10 cellular contexts compared by ENCODE assay signal in the genomic region with DNA sequence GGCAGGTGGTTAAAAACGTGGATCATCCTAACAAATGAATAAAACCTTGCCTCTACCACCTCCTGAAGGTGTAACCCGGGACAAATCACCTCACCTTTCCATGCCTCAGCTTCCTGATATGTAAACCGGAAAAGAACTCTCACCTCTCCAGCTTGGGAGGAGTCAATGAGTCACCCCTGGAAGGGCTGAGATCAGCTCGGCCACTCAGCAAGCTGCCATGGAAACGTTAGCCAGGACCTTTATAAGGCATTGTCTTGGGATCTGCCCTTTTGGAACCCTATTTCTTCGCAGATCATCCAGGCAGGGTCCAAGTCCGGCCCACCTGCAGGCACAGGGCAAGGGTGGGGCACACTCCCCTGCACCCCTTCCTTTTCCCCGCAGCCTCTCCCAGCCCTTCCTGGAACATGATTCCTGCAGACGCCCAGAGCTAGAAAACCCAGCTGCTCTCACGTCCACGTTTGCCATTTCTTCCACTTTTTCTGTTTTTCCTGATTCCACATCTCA.
A peak's percentile ranks its signal among the peaks of the same experiment; 100 is the strongest.
DNase-seq lines count a peak whose midpoint lies in the region; ATAC-seq, FAIRE-seq and TF ChIP-seq lines count a peak whose summit lies in the region.
"Had no signal": no experiment of that assay in that cellular context is flagged by ENCODE, and none has a peak within 500 bp of the region (broad histone marks: within the 10 kb centered on the region; RNA-seq: fewer than 3 reads in every experiment).

No MANE protein-coding gene starts in this region.

- peaks cover 0 to 9% of the 10 kb centered on the region in 2 donors for H3K9me3 ChIP-seq in mucosa of rectum (ENCODE audit: control insufficient read depth in 2 of 2, low read length in 2 of 2)

- H3K27me3 ChIP-seq in bronchial epithelial cell (ENCODE audit: control insufficient read depth, insufficient read depth, low read length) (no peaks in the 10 kb centered on the region), mucosa of rectum (ENCODE audit: control insufficient read depth in 2 of 2, insufficient read depth in 2 of 2, low read length in 2 of 2) (no peaks in the 10 kb centered on the region)

- peaks cover 5 to 13% of the 10 kb centered on the region in 2 donors for H3K9me3 Mint-ChIP-seq in stimulated activated naive CD8-positive, alpha-beta T cell treated with anti-CD3 and anti-CD28 coated beads, Interleukin-15, amount 100 ng/mL, for 72 hours
- H3K9me3 Mint-ChIP-seq in activated T-cell treated with anti-CD3 and anti-CD28 coated beads, Interleukin-2, amount 50 U/mL, for 24 hours = peaks cover 5% of the 10 kb centered on the region

- H3K4me3 ChIP-seq in bronchial epithelial cell (ENCODE audit: low read depth, low read length) (peak overlapping the region; percentile 20), mucosa of rectum (ENCODE audit: low read length in 2 of 2) (peak overlapping the region; percentile 53 to 65)

- no peaks in the 10 kb centered on the region for H3K36me3 ChIP-seq in bronchial epithelial cell (ENCODE audit: control insufficient read depth, insufficient read depth, low read length)
- H3K36me3 ChIP-seq in mucosa of rectum (ENCODE audit: control insufficient read depth in 2 of 2, insufficient read depth in 2 of 2, low read length in 2 of 2) = no peaks in the 10 kb centered on the region

- DNase-seq in DMS153 treated with DMSO at 0.1 percent for 48 hours (lab: John Stamatoyannopoulos, UW; ENCODE audit: unreplicated experiment) (peak; percentile 35), NCI-H1092 treated with DMSO at 0.1 percent for 48 hours (lab: John Stamatoyannopoulos, UW) (peak; percentile 42), bronchial epithelial cell (ENCODE audit: low read depth) (peak; percentile 92)
- no peak for DNase-seq in stimulated activated naive CD8-positive, alpha-beta T cell treated with anti-CD3 and anti-CD28 coated beads, Interleukin-15, amount 100 ng/mL, for 72 hours
- DNase-seq in stimulated activated CD4-positive, alpha-beta T cell treated with anti-CD3 and anti-CD28 coated beads, Interleukin-4, amount 100 ng/mL, for 1 hour = no peak
- no peak for DNase-seq in activated T-cell treated with anti-CD3 and anti-CD28 coated beads, Interleukin-2, amount 50 U/mL, for 24 hours
- DNase-seq: occipital lobe had no signal

- peaks cover 55% of the 10 kb centered on the region for H3K27me3 Mint-ChIP-seq in stimulated activated naive CD8-positive, alpha-beta T cell treated with anti-CD3 and anti-CD28 coated beads, Interleukin-15, amount 100 ng/mL, for 72 hours
- H3K27me3 Mint-ChIP-seq in activated T-cell treated with anti-CD3 and anti-CD28 coated beads, Interleukin-2, amount 50 U/mL, for 24 hours = peaks cover 62% of the 10 kb centered on the region

- peak; percentile 30 for TF ChIP-seq CTCF in bronchial epithelial cell (IDR thresholded peaks at IDR 0.05; ENCODE audit: insufficient read depth, low read length, severe bottlenecking)

- H3K9ac ChIP-seq in mucosa of rectum (ENCODE audit: low read depth in 1 of 2, low read length in 2 of 2) = peak overlapping the region; percentile 14 to 63

- H3K4me3 Mint-ChIP-seq in stimulated activated naive CD8-positive, alpha-beta T cell treated with anti-CD3 and anti-CD28 coated beads, Interleukin-15, amount 100 ng/mL, for 72 hours = no peak overlapping the region
- H3K4me3 Mint-ChIP-seq in activated T-cell treated with anti-CD3 and anti-CD28 coated beads, Interleukin-2, amount 50 U/mL, for 24 hours = no peak overlapping the region

- peak overlapping the region; percentile 75 to 85 for H3K27ac ChIP-seq in mucosa of rectum (ENCODE audit: low read depth in 2 of 2, low read length in 2 of 2)

- H3K27ac Mint-ChIP-seq in stimulated activated naive CD8-positive, alpha-beta T cell treated with anti-CD3 and anti-CD28 coated beads, Interleukin-15, amount 100 ng/mL, for 72 hours = no peak overlapping the region
- no peak overlapping the region for H3K27ac Mint-ChIP-seq in activated T-cell treated with anti-CD3 and anti-CD28 coated beads, Interleukin-2, amount 50 U/mL, for 24 hours

- H3K36me3 Mint-ChIP-seq in activated T-cell treated with anti-CD3 and anti-CD28 coated beads, Interleukin-2, amount 50 U/mL, for 24 hours (ENCODE audit: low read depth) = no peaks in the 10 kb centered on the region

- peak; percentile 98 for FAIRE-seq in bronchial epithelial cell (lab: Jason Lieb, UNC)
- FAIRE-seq: endometrium had no signal

- peaks cover 12% of the 10 kb centered on the region for H3K4me1 Mint-ChIP-seq in stimulated activated naive CD8-positive, alpha-beta T cell treated with anti-CD3 and anti-CD28 coated beads, Interleukin-15, amount 100 ng/mL, for 72 hours
- peaks cover 6% of the 10 kb centered on the region for H3K4me1 Mint-ChIP-seq in activated T-cell treated with anti-CD3 and anti-CD28 coated beads, Interleukin-2, amount 50 U/mL, for 24 hours (ENCODE audit: low read depth)

- ATAC-seq in stimulated activated naive CD8-positive, alpha-beta T cell treated with anti-CD3 and anti-CD28 coated beads, Interleukin-15, amount 100 ng/mL, for 72 hours = no peak
- ATAC-seq in HG02870 (IDR thresholded peaks at IDR 0.05; ENCODE audit: unreplicated experiment) = no peak

- peaks cover 3 to 16% of the 10 kb centered on the region in 2 donors for H3K4me1 ChIP-seq in mucosa of rectum (ENCODE audit: control insufficient read depth in 2 of 2, insufficient read depth in 2 of 2, low read length in 2 of 2)

Comparison
In these comparisons a context has a peak if more than half of its experiments do, and no peak if none do; other contexts are left out.
1. DNase-seq: peak in DMS153 treated with DMSO at 0.1 percent for 48 hours (single experiment), NCI-H1092 treated with DMSO at 0.1 percent for 48 hours (single experiment) and bronchial epithelial cell (single experiment); none in stimulated activated naive CD8-positive, alpha-beta T cell treated with anti-CD3 and anti-CD28 coated beads, Interleukin-15, amount 100 ng/mL, for 72 hours (0 of 2), stimulated activated CD4-positive, alpha-beta T cell treated with anti-CD3 and anti-CD28 coated beads, Interleukin-4, amount 100 ng/mL, for 1 hour (single experiment) and activated T-cell treated with anti-CD3 and anti-CD28 coated beads, Interleukin-2, amount 50 U/mL, for 24 hours (single experiment).